In genomic region chr20:46342451-46343357, GRCh38 we compare ENCODE assay signal across 17 cellular contexts. TPM values are rescaled to one million over a fixed set of nuclear protein-coding genes. Genes with fewer than 3 reads are reported as not detected.
DNase-seq lines count a peak whose midpoint lies in the region; ATAC-seq and TF ChIP-seq lines count a peak whose summit lies in the region.
"Had no signal": no experiment of that assay in that cellular context is flagged by ENCODE, and none has a peak within 500 bp of the region (broad histone marks: within the 10 kb centered on the region; RNA-seq: fewer than 3 reads in every experiment).

No MANE protein-coding gene starts in this region.

- H3K36me3 ChIP-seq in Karpas-422 (ENCODE audit: insufficient read depth, low read length) (peaks cover 8% of the 10 kb centered on the region), GM23338 (ENCODE audit: insufficient read depth) (no peaks in the 10 kb centered on the region)

- peaks cover 15% of the 10 kb centered on the region for H3K4me1 Mint-ChIP-seq in CD14-positive monocyte
- H3K4me1 Mint-ChIP-seq in central memory CD8-positive, alpha-beta T cell: peaks cover 12% of the 10 kb centered on the region
- peaks cover 12 to 14% of the 10 kb centered on the region in 2 donors for H3K4me1 Mint-ChIP-seq in natural killer cell treated with Interleukin-12 subunit alpha and Interleukin-12 subunit beta and Interleukin-15 and Interleukin-18, amount 100 ng/mL, for 72 hours (ENCODE audit: low read depth in 2 of 2)
- H3K4me1 Mint-ChIP-seq in osteocyte (ENCODE audit: unreplicated experiment): peaks cover 2% of the 10 kb centered on the region
- peaks cover 22% of the 10 kb centered on the region for H3K4me1 Mint-ChIP-seq in GM23338

- H3F3A ChIP-seq in GM23338 (replicated peaks; ENCODE audit: low read depth): 0 out of 2 replicates have a peak, but pooled peaks cover 2% of the 10 kb centered on the region

- H3K27me3 ChIP-seq in Karpas-422 (ENCODE audit: low read length) (no peaks in the 10 kb centered on the region), GM23338 (ENCODE audit: insufficient read depth) (peaks cover 9% of the 10 kb centered on the region; the same call in 1 of the 2 replicates)

- peak overlapping the region; percentile 31; the same call in 1 of the 2 replicates for H3K4me3 ChIP-seq in Karpas-422 (ENCODE audit: low read length)
- H3K4me3 ChIP-seq in GM23338: no peak overlapping the region
- H3K4me3 ChIP-seq: mucosa of descending colon, SK-N-MC had no signal

- H3K9ac ChIP-seq in Karpas-422 (ENCODE audit: low read length): peak overlapping the region; percentile 60
- H3K9ac ChIP-seq: KMS-11 had no signal

- H4K20me1 ChIP-seq in Karpas-422 (ENCODE audit: insufficient read depth, low read depth, low read length): no peaks in the 10 kb centered on the region
- H4K20me1 ChIP-seq in GM23338 (replicated peaks; ENCODE audit: insufficient read depth): no peaks in the 10 kb centered on the region; the same call in 1 of the 2 replicates

- DNase-seq in CD14-positive monocyte (ENCODE audit: low spot score) (no peak), Karpas-422 (no peak), DMS153 treated with DMSO at 0.1 percent for 48 hours (lab: John Stamatoyannopoulos, UW; ENCODE audit: unreplicated experiment) (no peak), caudate nucleus (lab: John Stamatoyannopoulos, UW) (no peak), osteocyte (ENCODE audit: extremely low spot score, unreplicated experiment) (no peak), GM23338 (ENCODE audit: low spot score) (no peak)
- no peak for DNase-seq in central memory CD8-positive, alpha-beta T cell (ENCODE audit: low spot score in 2 of 2)
- DNase-seq in natural killer cell treated with Interleukin-12 subunit alpha and Interleukin-12 subunit beta and Interleukin-15 and Interleukin-18, amount 100 ng/mL, for 72 hours (ENCODE audit: low spot score): no peak
- DNase-seq: activated CD8-positive, alpha-beta memory T cell treated with anti-CD3 and anti-CD28 coated beads, Interleukin-2, amount 50 U/mL, for 4 hours; effector CD8-positive, alpha-beta T cell; H7; islet precursor cell; mucosa of descending colon; NCI-H2029 had no signal

- H3K4me1 ChIP-seq in Karpas-422 (ENCODE audit: low read length) (peaks cover 73% of the 10 kb centered on the region), GM23338 (ENCODE audit: insufficient read depth) (no peaks in the 10 kb centered on the region)

- H2AFZ ChIP-seq in Karpas-422 (ENCODE audit: low read length) (no peak overlapping the region), GM23338 (no peak overlapping the region)

- H3K36me3 Mint-ChIP-seq in CD14-positive monocyte (peaks cover 13 to 15% of the 10 kb centered on the region in 2 donors), osteocyte (ENCODE audit: unreplicated experiment) (peaks cover 3% of the 10 kb centered on the region), GM23338 (ENCODE audit: low read depth) (no peaks in the 10 kb centered on the region; the same call in 2 of the 3 replicates)
- peaks cover 6% of the 10 kb centered on the region for H3K36me3 Mint-ChIP-seq in central memory CD8-positive, alpha-beta T cell (ENCODE audit: insufficient read depth)
- H3K36me3 Mint-ChIP-seq in natural killer cell treated with Interleukin-12 subunit alpha and Interleukin-12 subunit beta and Interleukin-15 and Interleukin-18, amount 100 ng/mL, for 72 hours: no peaks in the 10 kb centered on the region

- intact Hi-C loops in CD14-positive monocyte (cut with micrococcal nuclease): no loop called here

- TF ChIP-seq CTCF in CD14-positive monocyte (IDR thresholded peaks at IDR 0.05): no peak
- no peak for TF ChIP-seq CTCF in osteocyte (IDR thresholded peaks at IDR 0.05)
- no peak for TF ChIP-seq CTCF in GM23338 (conservative IDR thresholded peaks at IDR 0.05; ENCODE audit: low read depth in 2 of 2)

- H3K27me3 Mint-ChIP-seq in CD14-positive monocyte (ENCODE audit: low read depth in 3 of 3) (peaks cover 33 to 46% (median 36%) of the 10 kb centered on the region in 3 donors), osteocyte (ENCODE audit: unreplicated experiment) (peaks cover 35% of the 10 kb centered on the region), GM23338 (ENCODE audit: insufficient read depth, low read depth, poor library complexity) (peaks cover 12% of the 10 kb centered on the region)
- peaks cover 21% of the 10 kb centered on the region for H3K27me3 Mint-ChIP-seq in central memory CD8-positive, alpha-beta T cell
- peaks cover 4 to 15% of the 10 kb centered on the region in 2 donors for H3K27me3 Mint-ChIP-seq in natural killer cell treated with Interleukin-12 subunit alpha and Interleukin-12 subunit beta and Interleukin-15 and Interleukin-18, amount 100 ng/mL, for 72 hours

- H3K9me3 Mint-ChIP-seq in CD14-positive monocyte: no peaks in the 10 kb centered on the region
- H3K9me3 Mint-ChIP-seq in central memory CD8-positive, alpha-beta T cell: no peaks in the 10 kb centered on the region
- no peaks in the 10 kb centered on the region for H3K9me3 Mint-ChIP-seq in natural killer cell treated with Interleukin-12 subunit alpha and Interleukin-12 subunit beta and Interleukin-15 and Interleukin-18, amount 100 ng/mL, for 72 hours
- H3K9me3 Mint-ChIP-seq in osteocyte (ENCODE audit: unreplicated experiment): no peaks in the 10 kb centered on the region
- H3K9me3 Mint-ChIP-seq in GM23338: no peaks in the 10 kb centered on the region

- ATAC-seq in central memory CD8-positive, alpha-beta T cell (replicated peaks; ENCODE audit: extremely low read depth, poor library complexity, severe bottlenecking): no peak
- no peak for ATAC-seq in natural killer cell treated with Interleukin-12 subunit alpha and Interleukin-12 subunit beta and Interleukin-15 and Interleukin-18, amount 100 ng/mL, for 72 hours
- no peak for ATAC-seq in GM23338

- H3K9me2 ChIP-seq in Karpas-422 (replicated peaks; ENCODE audit: insufficient read depth, low read length) (no peaks in the 10 kb centered on the region), GM23338 (ENCODE audit: insufficient read depth) (no peaks in the 10 kb centered on the region)

- peak overlapping the region; percentile 82 for H3K27ac ChIP-seq in Karpas-422 (ENCODE audit: low read length)
- no peak overlapping the region for H3K27ac ChIP-seq in caudate nucleus (ENCODE audit: low read depth, low read length)
- H3K27ac ChIP-seq in GM23338 (ENCODE audit: low read depth): no peak overlapping the region
- H3K27ac ChIP-seq: KMS-11, SK-N-MC had no signal

- peak overlapping the region; percentile 64 for H3K4me2 ChIP-seq in Karpas-422 (ENCODE audit: low read depth, low read length, poor library complexity, severe bottlenecking)
- no peak overlapping the region for H3K4me2 ChIP-seq in GM23338
- H3K4me2 ChIP-seq: KMS-11 had no signal

- H3K79me2 ChIP-seq in Karpas-422 (ENCODE audit: low read length): no peaks in the 10 kb centered on the region
- H3K79me2 ChIP-seq in GM23338 (replicated peaks; ENCODE audit: insufficient read depth): no peaks in the 10 kb centered on the region

- H3K27ac Mint-ChIP-seq in CD14-positive monocyte: peak overlapping the region in 2 of 7 donors; percentile 75 to 78
- H3K27ac Mint-ChIP-seq in central memory CD8-positive, alpha-beta T cell (ENCODE audit: low read depth): no peak overlapping the region
- H3K27ac Mint-ChIP-seq in natural killer cell treated with Interleukin-12 subunit alpha and Interleukin-12 subunit beta and Interleukin-15 and Interleukin-18, amount 100 ng/mL, for 72 hours: no peak overlapping the region
- no peak overlapping the region for H3K27ac Mint-ChIP-seq in osteocyte (ENCODE audit: unreplicated experiment)
- H3K27ac Mint-ChIP-seq in GM23338: no peak overlapping the region

- H3K9me3 ChIP-seq in Karpas-422 (ENCODE audit: low read length): no peaks in the 10 kb centered on the region
- H3K9me3 ChIP-seq: mucosa of descending colon had no signal

- peak overlapping the region; percentile 53 to 56 for H3K4me3 Mint-ChIP-seq in CD14-positive monocyte
- peak overlapping the region; percentile 61 for H3K4me3 Mint-ChIP-seq in central memory CD8-positive, alpha-beta T cell
- H3K4me3 Mint-ChIP-seq in natural killer cell treated with Interleukin-12 subunit alpha and Interleukin-12 subunit beta and Interleukin-15 and Interleukin-18, amount 100 ng/mL, for 72 hours: peak overlapping the region; percentile 60
- no peak overlapping the region for H3K4me3 Mint-ChIP-seq in osteocyte (ENCODE audit: unreplicated experiment)
- H3K4me3 Mint-ChIP-seq in GM23338: no peak overlapping the region

TF ChIP-seq in GM23338, 12 proteins besides CTCF, POLR2A, EP300 and RAD21 (continues in another document):
- TF ChIP-seq ETS1 (IDR thresholded peaks at IDR 0.05): no peak
- no peak for TF ChIP-seq POLR2AphosphoS5 (IDR thresholded peaks at IDR 0.05; ENCODE audit: low read depth)
- no peak for TF ChIP-seq STAT1 (IDR thresholded peaks at IDR 0.05; ENCODE audit: unreplicated experiment)
- TF ChIP-seq NANOG (IDR thresholded peaks at IDR 0.05; ENCODE audit: borderline replicate concordance): no peak
- no peak for TF ChIP-seq JUNB (IDR thresholded peaks at IDR 0.05; ENCODE audit: unreplicated experiment)
- TF ChIP-seq EZH2 (IDR thresholded peaks at IDR 0.05; ENCODE audit: low read depth, unreplicated experiment): no peak
- TF ChIP-seq EZH2phosphoT487 (IDR thresholded peaks at IDR 0.05; ENCODE audit: unreplicated experiment): no peak
- no peak for TF ChIP-seq CREB1 (CRISPR knock-in tag; IDR thresholded peaks at IDR 0.05; ENCODE audit: low read depth)
- TF ChIP-seq ZNF114 (CRISPR knock-in tag; IDR thresholded peaks at IDR 0.05): no peak

RNA-seq across cellular contexts. Expression of gene CDH22, which starts 34.4 kb away (rescaled TPM):
- polyA plus RNA-seq in CD14-positive monocyte (not detected), GM23338 (2016; fragmentation: Nextera tagmentation; extraction: Ambion mirVana) (0.08 and 0.16 TPM in 2 replicates)
- 5.5 and 6.4 TPM in 2 replicates for total RNA-seq in Karpas-422 (2014; rRNA removed; shearing (Covaris generic); ENCODE audit: low replicate concordance)
- total RNA-seq in natural killer cell treated with Interleukin-12 subunit alpha and Interleukin-12 subunit beta and Interleukin-15 and Interleukin-18, amount 100 ng/mL, for 72 hours: not detected
- total RNA-seq in osteocyte: not detected in 2 replicates
- 0.10 and 0.31 TPM in 2 replicates for total RNA-seq in GM23338 (2014; rRNA removed; shearing (Covaris generic))
- total RNA-seq: subcutaneous adipose tissue had no signal

Comparison
In these comparisons a context has a peak if more than half of its experiments do, and no peak if none do; other contexts are left out.
1. H3K4me3 Mint-ChIP-seq: peak in CD14-positive monocyte (2 of 2), central memory CD8-positive, alpha-beta T cell (single experiment) and natural killer cell treated with Interleukin-12 subunit alpha and Interleukin-12 subunit beta and Interleukin-15 and Interleukin-18, amount 100 ng/mL, for 72 hours (single experiment); none in osteocyte (single experiment) and GM23338 (single experiment).